ENCODE assay signal across 15 cellular contexts in the genomic region with DNA sequence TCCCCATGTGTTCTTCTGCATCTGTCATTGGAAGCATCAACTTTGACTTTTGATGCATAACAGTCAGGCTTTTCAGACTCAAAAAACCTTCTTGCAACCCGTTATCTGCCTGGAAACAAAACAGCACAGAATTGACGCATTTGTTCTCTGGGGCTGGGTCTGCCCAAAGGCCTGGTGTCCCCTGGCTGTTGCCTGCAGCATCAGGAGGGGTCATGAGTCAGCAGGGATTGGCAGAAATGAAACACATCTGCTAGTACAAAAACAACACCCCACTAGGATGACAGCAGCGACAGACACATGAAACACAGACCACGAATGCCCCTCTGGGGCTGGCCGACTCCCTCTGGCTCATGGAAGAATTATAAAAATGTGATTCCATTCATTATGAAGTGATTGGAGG.
DNase-seq lines count a peak whose midpoint lies in the region; ATAC-seq and TF ChIP-seq lines count a peak whose summit lies in the region.
"Had no signal": no experiment of that assay in that cellular context is flagged by ENCODE, and none has a peak within 500 bp of the region (broad histone marks: within the 10 kb centered on the region; RNA-seq: fewer than 3 reads in every experiment).

No MANE protein-coding gene starts in this region.

- peaks cover 31% of the 10 kb centered on the region for H3K4me1 ChIP-seq in BE2C
- H3K4me1 ChIP-seq: ascending aorta, sigmoid colon had no signal

- H3K27ac Mint-ChIP-seq in HFFc6 (peak overlapping the region; percentile 7; the same call in 1 of the 2 replicates), Calu3 (ENCODE audit: unreplicated experiment) (no peak overlapping the region)
- no peak overlapping the region for H3K27ac Mint-ChIP-seq in CD4-positive, alpha-beta T cell

- no peaks in the 10 kb centered on the region for H3K9me3 Mint-ChIP-seq in HFFc6
- no peaks in the 10 kb centered on the region for H3K9me3 Mint-ChIP-seq in CD4-positive, alpha-beta T cell
- H3K9me3 Mint-ChIP-seq in Calu3 (ENCODE audit: low read depth, unreplicated experiment), result no peaks in the 10 kb centered on the region

- peaks cover 20% of the 10 kb centered on the region; the same call in 1 of the 2 replicates for H3K4me1 Mint-ChIP-seq in HFFc6 (ENCODE audit: low read depth)
- no peaks in the 10 kb centered on the region for H3K4me1 Mint-ChIP-seq in CD4-positive, alpha-beta T cell (ENCODE audit: low read depth)
- H3K4me1 Mint-ChIP-seq in Calu3 (ENCODE audit: low read depth, unreplicated experiment), result no peaks in the 10 kb centered on the region

- H3K27me3 ChIP-seq in BE2C (no peaks in the 10 kb centered on the region), MG63 (no peaks in the 10 kb centered on the region)
- no peaks in the 10 kb centered on the region for H3K27me3 ChIP-seq in CD4-positive, alpha-beta T cell (ENCODE audit: control insufficient read depth, insufficient read depth, low read length)
- H3K27me3 ChIP-seq: ascending aorta had no signal

- no peak overlapping the region for H3K27ac ChIP-seq in CD4-positive, alpha-beta T cell (ENCODE audit: low read depth, low read length)
- H3K27ac ChIP-seq: ascending aorta, coronary artery, sigmoid colon had no signal

- H3K27me3 Mint-ChIP-seq in HFFc6 (ENCODE audit: insufficient read depth), result peaks cover 6% of the 10 kb centered on the region
- H3K27me3 Mint-ChIP-seq in CD4-positive, alpha-beta T cell, result peaks cover 7% of the 10 kb centered on the region
- H3K27me3 Mint-ChIP-seq in Calu3 (ENCODE audit: unreplicated experiment), result peaks cover 13% of the 10 kb centered on the region

- ATAC-seq in CD4-positive, alpha-beta T cell (ENCODE audit: poor library complexity), result no peak

- H3K9me3 ChIP-seq in BE2C (no peaks in the 10 kb centered on the region), MG63 (no peaks in the 10 kb centered on the region)
- no peaks in the 10 kb centered on the region for H3K9me3 ChIP-seq in CD4-positive, alpha-beta T cell (ENCODE audit: control insufficient read depth, low read length)
- H3K9me3 ChIP-seq: ascending aorta, sigmoid colon had no signal

- H3K36me3 Mint-ChIP-seq in HFFc6 (ENCODE audit: low read depth) (no peaks in the 10 kb centered on the region), Calu3 (ENCODE audit: insufficient read depth, unreplicated experiment) (no peaks in the 10 kb centered on the region)
- H3K36me3 Mint-ChIP-seq in CD4-positive, alpha-beta T cell (ENCODE audit: low read depth), result no peaks in the 10 kb centered on the region

- WGBS in lower leg skin, 2 donors, result 49 to 60% methylated on average over 5 of the region's 5 CpGs

- CTCF ChIA-PET in CD4-positive, alpha-beta T cell (lab: Charles Lee), result no interaction called here
- CTCF ChIA-PET in Calu3 (lab: Charles Lee), result no interaction called here

- H3K4me3 Mint-ChIP-seq in HFFc6 (no peak overlapping the region), Calu3 (ENCODE audit: low read depth, unreplicated experiment) (no peak overlapping the region)
- H3K4me3 Mint-ChIP-seq in CD4-positive, alpha-beta T cell, result no peak overlapping the region

- peak; percentile 87 for DNase-seq in BE2C
- DNase-seq in HFFc6, result no peak
- peak; percentile 8 for DNase-seq in astrocyte of the hippocampus (ENCODE audit: low read depth, low spot score)
- peak; percentile 78 to 87 for DNase-seq in lower leg skin (ENCODE audit: low spot score in 2 of 2)
- DNase-seq in occipital lobe (lab: John Stamatoyannopoulos, UW), result no peak
- no peak for DNase-seq in CD4-positive, alpha-beta T cell
- DNase-seq in Calu3, result no peak
- DNase-seq in MG63, result no peak
- DNase-seq: activated naive CD4-positive, alpha-beta T cell; KG1; midbrain; SIG-M5; sigmoid colon had no signal

- TF ChIP-seq CTCF in BE2C (IDR thresholded peaks at IDR 0.05; ENCODE audit: low read depth, low read length) (no peak; the same call in 1 of the 2 replicates), HFFc6 (IDR thresholded peaks at IDR 0.05) (no peak), lower leg skin (IDR thresholded peaks at IDR 0.05) (no peak), Calu3 (IDR thresholded peaks at IDR 0.05; ENCODE audit: unreplicated experiment) (no peak)
- TF ChIP-seq CTCF in CD4-positive, alpha-beta T cell (IDR thresholded peaks at IDR 0.05), result no peak

- TF ChIP-seq POLR2A in lower leg skin (IDR thresholded peaks at IDR 0.05), result no peak

- BruUV-seq in Calu3 (replicated peaks; lab: Mats Ljungman, UMichigan), result no TSS peak

- POLR2A ChIA-PET in CD4-positive, alpha-beta T cell (lab: Charles Lee), result no interaction called here

- H3K36me3 ChIP-seq in BE2C, result no peaks in the 10 kb centered on the region
- no peaks in the 10 kb centered on the region for H3K36me3 ChIP-seq in MG63
- H3K36me3 ChIP-seq: ascending aorta, sigmoid colon had no signal

- intact Hi-C loops in lower leg skin (cut with DNase I; ENCODE audit: low total_unique reads) (no loop called here), Calu3 (cut with micrococcal nuclease; ENCODE audit: unreplicated experiment) (no loop called here)
- intact Hi-C loops in CD4-positive, alpha-beta T cell (cut with DNase I, micrococcal nuclease), result no loop called here

- H3K4me3 ChIP-seq in BE2C (ENCODE audit: low read depth, low read length) (no peak overlapping the region), lower leg skin (ENCODE audit: low read depth, poor library complexity, severe bottlenecking) (no peak overlapping the region), MG63 (no peak overlapping the region)
- H3K4me3 ChIP-seq: ascending aorta, coronary artery, sigmoid colon had no signal

Comparison
In these comparisons a context has a peak if more than half of its experiments do, and no peak if none do; other contexts are left out.
1. DNase-seq: peak in BE2C (single experiment), astrocyte of the hippocampus (single experiment) and lower leg skin (2 of 2); none in HFFc6 (single experiment), occipital lobe (single experiment), CD4-positive, alpha-beta T cell (0 of 10), Calu3 (single experiment) and MG63 (single experiment).